ENCODE assay signal across 2 cellular contexts in genomic region chr3:42602961-42603360, GRCh38.
A peak's percentile ranks its signal among the peaks of the same experiment; 100 is the strongest.
TF ChIP-seq lines count a peak whose summit lies in the region.

No MANE protein-coding gene starts in this region.

TF ChIP-seq in K562, 482 proteins besides CTCF, POLR2A, EP300 and RAD21 (continues in another document):
- TF ChIP-seq GTF2A2 (tag; IDR thresholded peaks at IDR 0.05) (no peak), E2F4 (CRISPR knock-in tag; IDR thresholded peaks at IDR 0.05; ENCODE audit: low read depth) (no peak), ZBTB26 (CRISPR knock-in tag; IDR thresholded peaks at IDR 0.05) (no peak), HDAC2 (IDR thresholded peaks at IDR 0.05) (peak; percentile 60; the same call in 1 of the 2 replicates), ZNF398 (CRISPR knock-in tag; IDR thresholded peaks at IDR 0.05) (no peak), PRDM10 (IDR thresholded peaks at IDR 0.05; ENCODE audit: partially characterized antibody) (peak; percentile 22), KDM1A (IDR thresholded peaks at IDR 0.05) (peak in 1 of 2 experiments; percentile 55; a peak in 1 of 4 replicates), ZNF121 (CRISPR knock-in tag; conservative IDR thresholded peaks at IDR 0.05) (peak; percentile 99), CREB1 (IDR thresholded peaks at IDR 0.05) (no peak), CREB1 (CRISPR knock-in tag; IDR thresholded peaks at IDR 0.05) (no peak), HNRNPH1 (optimal IDR thresholded peaks at IDR 0.05; ENCODE audit: low read depth, low read length) (no peak), FOXJ3 (CRISPR knock-in tag; IDR thresholded peaks at IDR 0.05) (no peak), HCFC1 (IDR thresholded peaks at IDR 0.05; ENCODE audit: low read depth, low read length) (no peak), CHD2 (IDR thresholded peaks at IDR 0.05; ENCODE audit: low read depth, low read length) (no peak), ARID4B (CRISPR knock-in tag; IDR thresholded peaks at IDR 0.05) (no peak)

TF ChIP-seq in GM23338, 12 proteins besides CTCF, POLR2A, EP300 and RAD21:
- no peak for TF ChIP-seq CREB1 (CRISPR knock-in tag; IDR thresholded peaks at IDR 0.05; ENCODE audit: low read depth)
- no peak for TF ChIP-seq JUNB (IDR thresholded peaks at IDR 0.05; ENCODE audit: unreplicated experiment)
- no peak for TF ChIP-seq REST (IDR thresholded peaks at IDR 0.05; ENCODE audit: unreplicated experiment)
- TF ChIP-seq POLR2AphosphoS5 (IDR thresholded peaks at IDR 0.05; ENCODE audit: low read depth) = no peak
- no peak for TF ChIP-seq STAT1 (IDR thresholded peaks at IDR 0.05; ENCODE audit: unreplicated experiment)
- no peak for TF ChIP-seq ZNF114 (CRISPR knock-in tag; IDR thresholded peaks at IDR 0.05)
- TF ChIP-seq EZH2 (IDR thresholded peaks at IDR 0.05; ENCODE audit: low read depth, unreplicated experiment) = no peak
- no peak for TF ChIP-seq NANOG (IDR thresholded peaks at IDR 0.05; ENCODE audit: borderline replicate concordance)
- TF ChIP-seq ZNF462 (CRISPR knock-in tag; IDR thresholded peaks at IDR 0.05) = no peak
- no peak for TF ChIP-seq EZH2phosphoT487 (IDR thresholded peaks at IDR 0.05; ENCODE audit: unreplicated experiment)
- TF ChIP-seq ETS1 (IDR thresholded peaks at IDR 0.05) = no peak
- no peak for TF ChIP-seq ZNF331 (CRISPR knock-in tag; IDR thresholded peaks at IDR 0.05; ENCODE audit: low read depth)
TF ChIP-seq in GM23338: peak in this region for 0.
